9 cellular contexts compared by ENCODE assay signal in the genomic region with DNA sequence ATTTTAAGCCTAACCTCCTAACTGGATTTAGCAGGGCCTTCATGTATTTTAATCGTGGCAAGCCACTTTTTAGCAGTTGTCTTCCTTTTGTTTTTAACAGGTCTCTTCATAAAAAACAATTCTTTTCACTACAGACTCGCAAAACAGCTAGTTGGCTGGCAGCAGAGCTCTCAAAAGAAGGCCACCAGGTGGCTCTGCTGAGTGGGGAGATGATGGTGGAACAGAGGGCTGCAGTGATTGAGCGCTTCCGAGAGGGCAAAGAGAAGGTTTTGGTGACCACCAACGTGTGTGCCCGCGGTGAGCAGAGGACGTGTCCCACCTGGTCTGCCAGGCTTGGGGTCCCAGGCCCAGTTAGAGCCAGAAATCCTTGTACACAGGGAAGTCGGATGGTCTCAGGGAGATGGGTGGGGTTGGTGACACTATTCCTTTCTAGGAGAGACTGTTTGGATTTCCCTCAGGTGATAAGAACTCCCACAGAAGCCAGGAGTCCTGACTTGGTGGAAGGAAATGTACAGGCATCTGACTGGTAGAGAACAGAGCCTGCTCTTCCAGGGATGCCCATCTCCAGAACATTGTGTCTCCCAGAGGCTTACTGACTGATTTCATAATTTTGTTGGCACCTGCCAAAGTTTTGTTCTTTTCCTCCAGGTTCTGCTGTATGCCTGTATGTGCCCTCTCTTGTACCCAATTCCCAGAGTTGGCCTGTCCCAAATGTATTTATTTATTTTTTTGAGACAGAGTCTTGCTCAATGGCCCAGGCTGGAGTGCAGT. TPM values are rescaled to one million over a fixed set of nuclear protein-coding genes. Genes with fewer than 3 reads are reported as not detected.
DNase-seq lines count a peak whose midpoint lies in the region; ATAC-seq and TF ChIP-seq lines count a peak whose summit lies in the region.
"Had no signal": no experiment of that assay in that cellular context is flagged by ENCODE, and none has a peak within 500 bp of the region (broad histone marks: within the 10 kb centered on the region; RNA-seq: fewer than 3 reads in every experiment).

No MANE protein-coding gene starts in this region.

- no peak overlapping the region for H3K18ac ChIP-seq in mesenchymal stem cell (ENCODE audit: low read depth in 1 of 2, low read length in 2 of 2)

- no peaks in the 10 kb centered on the region for H3K27me3 ChIP-seq in CD4-positive, CD25-positive, alpha-beta regulatory T cell (ENCODE audit: control insufficient read depth, insufficient read depth, low read length)
- H3K27me3 ChIP-seq in brain microvascular endothelial cell (replicated peaks) (no peaks in the 10 kb centered on the region), mesenchymal stem cell (ENCODE audit: control insufficient read depth in 1 of 2, insufficient read depth in 1 of 2, low read length in 2 of 2) (no peaks in the 10 kb centered on the region)

- no peak overlapping the region for H4K8ac ChIP-seq in mesenchymal stem cell (ENCODE audit: low read length)

- H2BK120ac ChIP-seq in mesenchymal stem cell (ENCODE audit: low read depth, low read length): no peak overlapping the region

- DNase-seq in CD4-positive, CD25-positive, alpha-beta regulatory T cell: peak in 2 of 3 donors; percentile 8 to 17
- DNase-seq in HFFc6 (no peak), brain microvascular endothelial cell (peak; percentile 18), mesenchymal stem cell (peak; percentile 16)

- 78% methylated on average over 9 of the region's 9 CpGs for WGBS in mesenchymal stem cell

- peaks cover 19% of the 10 kb centered on the region for H3K36me3 Mint-ChIP-seq in CD4-positive, CD25-positive, alpha-beta regulatory T cell
- peaks cover 14% of the 10 kb centered on the region for H3K36me3 Mint-ChIP-seq in HFFc6 (ENCODE audit: low read depth)

- H3K27me3 Mint-ChIP-seq in CD4-positive, CD25-positive, alpha-beta regulatory T cell: no peaks in the 10 kb centered on the region
- H3K27me3 Mint-ChIP-seq in HFFc6 (ENCODE audit: insufficient read depth): no peaks in the 10 kb centered on the region; the same call in 1 of the 2 replicates

- peak in 1 of 2 donors; percentile 52 for ATAC-seq in CD4-positive, CD25-positive, alpha-beta regulatory T cell (ENCODE audit: low read depth in 2 of 2)
- no peak for ATAC-seq in GM18858 (IDR thresholded peaks at IDR 0.05; ENCODE audit: unreplicated experiment)
- no peak for ATAC-seq in HG02610 (IDR thresholded peaks at IDR 0.05; ENCODE audit: unreplicated experiment)
- no peak for ATAC-seq in GM19328 (IDR thresholded peaks at IDR 0.05; ENCODE audit: unreplicated experiment)
- no peak for ATAC-seq in GM19463 (IDR thresholded peaks at IDR 0.05; ENCODE audit: unreplicated experiment)

- no peak overlapping the region for H2BK5ac ChIP-seq in mesenchymal stem cell (ENCODE audit: low read depth, low read length, poor library complexity, severe bottlenecking)

- no peak overlapping the region for H3K27ac ChIP-seq in CD4-positive, CD25-positive, alpha-beta regulatory T cell (ENCODE audit: insufficient read depth, low read length, poor library complexity, severe bottlenecking)
- H3K27ac ChIP-seq in brain microvascular endothelial cell (no peak overlapping the region), mesenchymal stem cell (ENCODE audit: low read length, poor library complexity, severe bottlenecking) (no peak overlapping the region)

- H3K27ac Mint-ChIP-seq in CD4-positive, CD25-positive, alpha-beta regulatory T cell: peak overlapping the region in 1 of 3 donors; percentile 12
- H3K27ac Mint-ChIP-seq in HFFc6: no peak overlapping the region

- no peak overlapping the region for H3K4me3 ChIP-seq in CD4-positive, CD25-positive, alpha-beta regulatory T cell (ENCODE audit: low read depth, low read length)
- H3K4me3 ChIP-seq in brain microvascular endothelial cell (ENCODE audit: low read depth, low read length) (no peak overlapping the region), mesenchymal stem cell (ENCODE audit: insufficient read depth in 1 of 2, low read depth in 1 of 2, low read length in 2 of 2) (no peak overlapping the region)
- H3K4me3 ChIP-seq: lung had no signal

- H3K9me3 ChIP-seq in CD4-positive, CD25-positive, alpha-beta regulatory T cell (ENCODE audit: control insufficient read depth in 2 of 2, low read length in 2 of 2): no peaks in the 10 kb centered on the region
- no peaks in the 10 kb centered on the region for H3K9me3 ChIP-seq in mesenchymal stem cell (ENCODE audit: control insufficient read depth, low read length)

- H2AFZ ChIP-seq in mesenchymal stem cell (ENCODE audit: low read depth, low read length): no peak overlapping the region

- no peak overlapping the region for H3K23ac ChIP-seq in mesenchymal stem cell (ENCODE audit: low read length in 2 of 2)

- no peak overlapping the region for H3K14ac ChIP-seq in mesenchymal stem cell (ENCODE audit: low read length in 2 of 2)

- H3K36me3 ChIP-seq in CD4-positive, CD25-positive, alpha-beta regulatory T cell (ENCODE audit: control insufficient read depth, insufficient read depth, low read length): peaks cover 54% of the 10 kb centered on the region
- H3K36me3 ChIP-seq in brain microvascular endothelial cell (replicated peaks) (peaks cover 25% of the 10 kb centered on the region), mesenchymal stem cell (ENCODE audit: control insufficient read depth in 1 of 2, insufficient read depth in 2 of 2, low read depth in 1 of 2, low read length in 2 of 2) (peaks cover 56 to 57% of the 10 kb centered on the region in 2 experiments)

- no peak overlapping the region for H4K91ac ChIP-seq in mesenchymal stem cell (ENCODE audit: low read length)

- no peak overlapping the region for H2BK12ac ChIP-seq in mesenchymal stem cell (ENCODE audit: low read length in 2 of 2)

- H3K79me1 ChIP-seq in mesenchymal stem cell (replicated peaks; ENCODE audit: low read length, poor library complexity, severe bottlenecking): peaks cover 9% of the 10 kb centered on the region

- H3K4me2 ChIP-seq in mesenchymal stem cell (ENCODE audit: low read length, poor library complexity, severe bottlenecking): no peak overlapping the region

- peak; percentile 74 for TF ChIP-seq CTCF in HFFc6 (IDR thresholded peaks at IDR 0.05)
- TF ChIP-seq CTCF in brain microvascular endothelial cell (IDR thresholded peaks at IDR 0.05; ENCODE audit: low read depth, low read length, missing control alignments): peak; percentile 70

- H2AK5ac ChIP-seq in mesenchymal stem cell (ENCODE audit: low read length, severe bottlenecking): no peak overlapping the region

- in situ Hi-C loops in brain microvascular endothelial cell (cut with HindIII; ENCODE audit: low pct_ligation_motif_present, low sequenced_read_pairs): no loop called here

- peaks cover 0 to 1% (median 0%) of the 10 kb centered on the region in 7 donors for H3K9me3 Mint-ChIP-seq in CD4-positive, CD25-positive, alpha-beta regulatory T cell
- H3K9me3 Mint-ChIP-seq in HFFc6: no peaks in the 10 kb centered on the region

- no peak overlapping the region for H2BK15ac ChIP-seq in mesenchymal stem cell (ENCODE audit: low read depth, poor library complexity, severe bottlenecking)

- no peaks in the 10 kb centered on the region for H3K4me1 ChIP-seq in CD4-positive, CD25-positive, alpha-beta regulatory T cell (ENCODE audit: control insufficient read depth, insufficient read depth, low read length, poor library complexity, severe bottlenecking)
- peaks cover 2% of the 10 kb centered on the region for H3K4me1 ChIP-seq in mesenchymal stem cell (ENCODE audit: control insufficient read depth, insufficient read depth, low read depth, low read length)

- H3K4me1 Mint-ChIP-seq in CD4-positive, CD25-positive, alpha-beta regulatory T cell: no peaks in the 10 kb centered on the region
- H3K4me1 Mint-ChIP-seq in HFFc6 (ENCODE audit: low read depth): no peaks in the 10 kb centered on the region

- H3K4ac ChIP-seq in mesenchymal stem cell (ENCODE audit: low read depth in 1 of 2, low read length in 2 of 2): no peak overlapping the region

- H3K4me3 Mint-ChIP-seq in CD4-positive, CD25-positive, alpha-beta regulatory T cell: no peak overlapping the region
- no peak overlapping the region for H3K4me3 Mint-ChIP-seq in HFFc6

- H3K9ac ChIP-seq in mesenchymal stem cell (ENCODE audit: low read length): no peak overlapping the region

RNA-seq across cellular contexts. Expression of gene DDX19A, which starts 14.9 kb away (rescaled TPM):
- total RNA-seq in CD4-positive, CD25-positive, alpha-beta regulatory T cell: 53.7 TPM
- 10 to 100 TPM; 26.3 to 40.5 (median 30.8) TPM for polyA plus RNA-seq in CD4-positive, CD25-positive, alpha-beta regulatory T cell
- total RNA-seq in HFFc6 (2021; fragmentation: NEBNext Ultra II Directional; extraction: Animal tissue kit (Norgen Biotek cat#: 25700)): 10 to 100 TPM; 40.1 to 50.9 (median 43.8) TPM
- polyA plus RNA-seq in mesenchymal stem cell (2013, experiment 1 of 2): 30.5 TPM
- polyA plus RNA-seq in mesenchymal stem cell (2013, experiment 2 of 2): 31.1 TPM

RNA-seq across cellular contexts. Expression of gene DDX19B, which starts 32.8 kb away (rescaled TPM):
- total RNA-seq in CD4-positive, CD25-positive, alpha-beta regulatory T cell: 47.0 TPM
- polyA plus RNA-seq in CD4-positive, CD25-positive, alpha-beta regulatory T cell: 10 to 100 TPM; 51.6 to 62.5 (median 56.8) TPM
- total RNA-seq in HFFc6 (2021; fragmentation: NEBNext Ultra II Directional; extraction: Animal tissue kit (Norgen Biotek cat#: 25700)): 10 to 100 TPM; 20.8 to 30.9 (median 26.7) TPM
- 39.0 TPM for polyA plus RNA-seq in mesenchymal stem cell (2013, experiment 1 of 2)
- polyA plus RNA-seq in mesenchymal stem cell (2013, experiment 2 of 2): 38.4 TPM

RNA-seq across cellular contexts. Expression of gene AARS1, which starts 42.5 kb away (rescaled TPM):
- total RNA-seq in CD4-positive, CD25-positive, alpha-beta regulatory T cell: 25.2 TPM
- 10 to 100 TPM; 29.5 to 34.5 (median 30.5) TPM for polyA plus RNA-seq in CD4-positive, CD25-positive, alpha-beta regulatory T cell
- 10 to 100 TPM; 82.3 to 99.1 (median 84.9) TPM for total RNA-seq in HFFc6 (2021; fragmentation: NEBNext Ultra II Directional; extraction: Animal tissue kit (Norgen Biotek cat#: 25700))
- polyA plus RNA-seq in mesenchymal stem cell (2013, experiment 1 of 2): 59.5 TPM
- polyA plus RNA-seq in mesenchymal stem cell (2013, experiment 2 of 2): 57.0 TPM
